ENCODE assay signal across 12 cellular contexts in the genomic region with DNA sequence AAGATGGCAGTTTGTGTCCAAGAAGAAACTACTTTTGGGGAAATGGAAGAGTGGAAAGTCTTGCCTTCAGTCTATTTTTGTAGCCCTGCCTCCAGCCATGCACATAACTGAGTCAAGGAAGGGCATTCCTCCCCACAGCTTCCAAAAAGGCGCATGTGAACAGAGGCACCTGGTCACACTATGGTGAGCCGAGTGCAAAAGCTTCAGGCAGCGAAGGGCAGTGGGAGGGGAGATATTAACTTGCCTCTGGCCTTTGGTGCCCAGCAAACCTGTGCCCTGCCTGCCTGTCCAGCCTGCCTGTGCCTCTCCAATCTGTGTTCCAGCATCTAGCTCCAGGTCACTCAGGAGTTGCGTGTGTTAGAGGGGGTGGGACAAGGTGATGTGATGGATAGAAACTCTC.
"Had no signal": no experiment of that assay in that cellular context is flagged by ENCODE, and none has a peak within 500 bp of the region (broad histone marks: within the 10 kb centered on the region; RNA-seq: fewer than 3 reads in every experiment).

No MANE protein-coding gene starts in this region.

- H3K4me2 ChIP-seq: hepatocyte had no signal

- H3K4me3 Mint-ChIP-seq: endodermal cell; naive thymus-derived CD8-positive, alpha-beta T cell had no signal

- H3K36me3 ChIP-seq: upper lobe of left lung had no signal

- H2AFZ ChIP-seq: hepatocyte had no signal

- H3K4me1 Mint-ChIP-seq: endodermal cell had no signal

- H3K27ac ChIP-seq: hepatocyte had no signal

- DNase-seq: activated CD4-positive, CD25-positive, alpha-beta regulatory T cell treated with anti-CD3 and anti-CD28 coated beads, Interleukin-2, amount 50 U/mL, for 72 hours; activated T-cell treated with anti-CD3 and anti-CD28 coated beads for 4 hours; cerebellar nuclear complex; endodermal cell; erythroblast; naive thymus-derived CD8-positive, alpha-beta T cell; SHP77; stimulated activated CD4-positive, alpha-beta T cell treated with anti-CD3 and anti-CD28 coated beads, Interleukin-12 subunit alpha, Interleukin-12 subunit beta, amount 100 ng/mL, for 4 hours; stimulated activated naive CD4-positive, alpha-beta T cell treated with Interleukin-2 at 50 U/mL for 16 hours; upper lobe of left lung had no signal

- H3K79me2 ChIP-seq: hepatocyte had no signal

- H3K9me3 ChIP-seq: upper lobe of left lung had no signal

- H3K27ac Mint-ChIP-seq: endodermal cell; naive thymus-derived CD8-positive, alpha-beta T cell had no signal

- H3K36me3 Mint-ChIP-seq: naive thymus-derived CD8-positive, alpha-beta T cell had no signal

- H3K4me3 ChIP-seq: hepatocyte, lung, upper lobe of left lung had no signal

- H3K27me3 ChIP-seq: hepatocyte, upper lobe of left lung had no signal
